24 cellular contexts compared by ENCODE assay signal in the genomic region with DNA sequence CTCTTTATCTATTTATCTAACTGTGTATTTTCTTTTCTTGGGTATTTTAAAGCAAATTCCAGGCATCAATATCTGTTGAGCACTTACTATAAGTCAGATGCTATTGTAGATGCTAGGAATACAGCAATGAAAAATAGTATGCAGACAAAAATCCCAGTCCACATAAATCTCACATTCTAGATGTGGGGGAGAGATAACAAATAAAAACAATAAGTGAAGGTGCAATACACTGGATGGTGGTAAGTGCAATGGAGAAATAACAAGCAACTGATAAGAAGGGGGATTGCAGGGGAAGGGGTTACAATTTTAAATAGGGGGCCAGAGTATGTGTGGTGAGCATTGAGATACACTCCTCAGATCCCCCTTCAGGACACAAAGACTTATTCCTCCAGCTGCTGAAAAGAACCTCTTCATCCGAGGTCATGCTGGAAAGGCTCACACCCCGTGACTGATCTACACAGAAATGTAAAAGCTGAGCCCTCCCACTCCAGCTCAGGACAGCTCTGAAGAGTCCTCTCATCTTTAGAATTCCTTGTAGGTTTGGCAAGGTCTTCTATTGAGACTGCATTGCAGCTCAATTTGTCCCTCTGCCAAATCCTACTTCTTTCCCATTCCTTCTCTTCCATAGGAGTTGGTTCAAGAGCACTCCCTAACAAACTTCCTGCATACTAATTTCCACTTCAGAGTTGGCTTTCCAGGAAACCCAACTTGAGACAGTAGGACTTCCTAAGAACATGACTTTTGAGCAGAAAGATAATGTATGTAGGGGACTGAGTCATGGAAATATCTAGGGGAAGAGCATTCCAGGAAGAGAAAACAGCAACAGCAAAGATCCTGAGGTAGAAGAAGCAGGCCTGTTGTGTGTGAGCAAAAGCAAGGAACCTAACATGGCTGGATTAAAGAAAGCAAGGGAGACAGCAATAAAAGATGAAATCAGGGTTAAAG. TPM values are rescaled to one million over a fixed set of nuclear protein-coding genes. Genes with fewer than 3 reads are reported as not detected.
"Had no signal": no experiment of that assay in that cellular context is flagged by ENCODE, and none has a peak within 500 bp of the region (broad histone marks: within the 10 kb centered on the region; RNA-seq: fewer than 3 reads in every experiment).

No MANE protein-coding gene starts in this region.

- H3K27ac ChIP-seq: esophagus squamous epithelium, lower lobe of right lung, ovary, psoas muscle, sigmoid colon, skin epidermis, spleen, testis, tibial artery had no signal

- H3K9me3 ChIP-seq: esophagus squamous epithelium, lower lobe of right lung, ovary, psoas muscle, sigmoid colon, spleen, testis, tibial artery had no signal

- H3K27me3 ChIP-seq: ovary, sigmoid colon, spleen, testis had no signal

- H3K4me3 ChIP-seq: esophagus squamous epithelium, lower lobe of right lung, ovary, psoas muscle, sigmoid colon, skin epidermis, spleen, testis, tibial artery had no signal

- DNase-seq: cortex of kidney; effector memory CD8-positive, alpha-beta T cell; erythroblast; esophagus squamous epithelium; foreskin melanocyte; immature natural killer cell; left ventricle myocardium superior; lower lobe of right lung; naive thymus-derived CD8-positive, alpha-beta T cell; occipital lobe; ovary; psoas muscle; right cardiac atrium; sigmoid colon; spleen; stimulated activated CD4-positive, alpha-beta T cell treated with anti-CD3 and anti-CD28 coated beads, Interleukin-4, amount 100 ng/mL, for 4 hours; stimulated activated naive CD8-positive, alpha-beta T cell treated with anti-CD3 and anti-CD28 coated beads, Interleukin-15, Interleukin-2, amounts not matched to agents 100 U/mL and 50 U/mL, for 24 hours; testis; tibial artery had no signal

- ATAC-seq: effector memory CD8-positive, alpha-beta T cell; left ventricle myocardium superior; naive thymus-derived CD8-positive, alpha-beta T cell; psoas muscle; right cardiac atrium; stimulated activated memory B cell treated with anti-CD40 and anti-IgM and Interleukin-4, amounts not matched to agents 10 μg/mL and 1 μg/mL and 100 μg/mL, for 72 hours; stimulated activated naive CD8-positive, alpha-beta T cell treated with anti-CD3 and anti-CD28 coated beads, Interleukin-15, Interleukin-2, amounts not matched to agents 100 U/mL and 50 U/mL, for 24 hours had no signal

- H3K36me3 ChIP-seq: esophagus squamous epithelium, lower lobe of right lung, ovary, sigmoid colon, spleen, tibial artery had no signal

- H3K4me1 ChIP-seq: esophagus squamous epithelium, lower lobe of right lung, psoas muscle, sigmoid colon, testis, tibial artery had no signal

RNA-seq across cellular contexts. Expression of gene SCG3, which starts 8.1 kb away (rescaled TPM):
- total RNA-seq: left ventricle myocardium superior; mesenteric fat pad; myocyte; naive thymus-derived CD8-positive, alpha-beta T cell; psoas muscle had no signal
- polyA plus RNA-seq: immature natural killer cell; keratinocyte; naive thymus-derived CD8-positive, alpha-beta T cell had no signal
